Comparison of ENCODE assay signal across 23 cellular contexts in the genomic region with DNA sequence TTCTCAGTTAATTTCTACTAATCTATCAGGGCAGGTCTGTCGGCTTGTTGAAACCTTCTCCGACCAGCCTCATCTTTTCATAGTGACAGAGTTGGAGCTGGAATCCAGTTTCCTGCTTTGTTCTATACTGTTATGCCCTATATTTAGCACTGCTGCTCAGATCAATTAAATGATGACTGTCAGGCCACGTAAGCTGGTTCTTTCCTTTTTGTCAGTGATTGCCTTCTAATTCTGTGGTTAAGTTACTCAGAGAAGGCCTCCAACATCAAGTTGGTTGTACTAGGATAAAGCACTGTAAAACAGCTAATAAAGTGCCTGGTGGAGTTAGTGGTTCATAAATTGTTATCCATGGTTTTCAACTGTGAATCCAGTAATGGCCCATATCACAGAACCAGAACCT. TPM values are rescaled to one million over a fixed set of nuclear protein-coding genes. Genes with fewer than 3 reads are reported as not detected.
DNase-seq lines count a peak whose midpoint lies in the region; ATAC-seq and TF ChIP-seq lines count a peak whose summit lies in the region.
"Had no signal": no experiment of that assay in that cellular context is flagged by ENCODE, and none has a peak within 500 bp of the region (broad histone marks: within the 10 kb centered on the region; RNA-seq: fewer than 3 reads in every experiment).

No MANE protein-coding gene starts in this region.

- no peaks in the 10 kb centered on the region for H3K27me3 ChIP-seq in body of pancreas
- H3K27me3 ChIP-seq: BLaER1, MG63 had no signal

- no peaks in the 10 kb centered on the region for H3K27me3 Mint-ChIP-seq in T-helper 17 cell
- H3K27me3 Mint-ChIP-seq: T-cell had no signal

- H3K27ac Mint-ChIP-seq in T-helper 17 cell = peak overlapping the region; percentile 16
- H3K27ac Mint-ChIP-seq: CD8-positive, alpha-beta T cell; T-cell had no signal

- H3K27ac ChIP-seq in body of pancreas = no peak overlapping the region
- H3K27ac ChIP-seq: BLaER1, KMS-11, SK-N-MC had no signal

- H3K4me1 ChIP-seq in body of pancreas = peaks cover 6% of the 10 kb centered on the region

- no peak overlapping the region for H3K4me3 ChIP-seq in body of pancreas
- H3K4me3 ChIP-seq: BLaER1, MG63, SK-N-MC had no signal

- no peaks in the 10 kb centered on the region for H3K36me3 Mint-ChIP-seq in T-helper 17 cell (ENCODE audit: low read depth)

- TF ChIP-seq CTCF in body of pancreas (IDR thresholded peaks at IDR 0.05) = no peak

- intact Hi-C loops in body of pancreas (cut with DNase I) = no loop called here

- no peak for TF ChIP-seq POLR2A in body of pancreas (IDR thresholded peaks at IDR 0.05)

- DNase-seq in GM04504 (ENCODE audit: low read depth) = peak; percentile 15
- no peak for DNase-seq in T-helper 17 cell
- DNase-seq in fibroblast of peridontal ligament (ENCODE audit: extremely low read depth) = peak; percentile 75
- no peak for DNase-seq in activated effector memory CD4-positive, alpha-beta T cell treated with anti-CD3 and anti-CD28 coated beads, Interleukin-2, amount 50 U/mL, for 16 hours
- no peak for DNase-seq in NCI-H146 (lab: John Stamatoyannopoulos, UW)
- no peak for DNase-seq in body of pancreas
- DNase-seq: CD8-positive, alpha-beta T cell; DND-41; MG63; NCI-H1105; NCI-H1694 treated with DMSO at 0.1 percent for 48 hours; NCI-H2107; NCI-H226; NCI-H524 treated with DMSO at 0.1 percent for 48 hours; T-cell had no signal

- H3K4me1 Mint-ChIP-seq in T-helper 17 cell = peaks cover 12% of the 10 kb centered on the region

- no peaks in the 10 kb centered on the region for H3K9me3 ChIP-seq in T-helper 17 cell (ENCODE audit: control insufficient read depth, low read length, poor library complexity, severe bottlenecking)
- H3K9me3 ChIP-seq in body of pancreas = peaks cover 0 to 1% (median 0%) of the 10 kb centered on the region in 3 donors

- no peak for ATAC-seq in T-helper 17 cell
- ATAC-seq in GM21381 (IDR thresholded peaks at IDR 0.05; ENCODE audit: unreplicated experiment) = no peak
- no peak for ATAC-seq in body of pancreas
- ATAC-seq: CD8-positive, alpha-beta T cell; HCT116; HepG2; Panc1; Right ventricle myocardium inferior; T-cell had no signal

- H3K36me3 ChIP-seq in body of pancreas (replicated peaks in 1 of 2; ENCODE audit: insufficient read depth in 1 of 2, low read depth in 2 of 2) = no peaks in the 10 kb centered on the region

- WGBS in body of pancreas, 2 donors = 79 to 80% methylated on average over 3 of the region's 3 CpGs

- no peak overlapping the region for H3K4me3 Mint-ChIP-seq in T-helper 17 cell
- H3K4me3 Mint-ChIP-seq: CD8-positive, alpha-beta T cell; T-cell had no signal

RNA-seq across cellular contexts. Expression of a gene that starts 22.6 kb away (rescaled TPM):
- 10 to 100 TPM; 10.9 to 12.3 TPM for total RNA-seq in T-helper 17 cell
- total RNA-seq in body of pancreas = 10 to 100 TPM in 1 of 2 donors, 1 to 10 TPM in 1; 4.9 to 19.7 TPM

RNA-seq across cellular contexts. Expression of a gene that starts 51.6 kb away (rescaled TPM):
- total RNA-seq in T-helper 17 cell (100 to 1,000 TPM in 1 of 2 donors, 10 to 100 TPM in 1; 98.1 to 108 TPM), body of pancreas (10 to 100 TPM; 24.1 to 28.5 TPM)

Comparison
In these comparisons a context has a peak if more than half of its experiments do, and no peak if none do; other contexts are left out.
1. DNase-seq: peak in GM04504 (single experiment) and fibroblast of peridontal ligament (single experiment); none in T-helper 17 cell (0 of 3), activated effector memory CD4-positive, alpha-beta T cell treated with anti-CD3 and anti-CD28 coated beads, Interleukin-2, amount 50 U/mL, for 16 hours (single experiment), NCI-H146 (single experiment) and body of pancreas (0 of 4).